ENCODE assay signal across 10 cellular contexts in the genomic region with DNA sequence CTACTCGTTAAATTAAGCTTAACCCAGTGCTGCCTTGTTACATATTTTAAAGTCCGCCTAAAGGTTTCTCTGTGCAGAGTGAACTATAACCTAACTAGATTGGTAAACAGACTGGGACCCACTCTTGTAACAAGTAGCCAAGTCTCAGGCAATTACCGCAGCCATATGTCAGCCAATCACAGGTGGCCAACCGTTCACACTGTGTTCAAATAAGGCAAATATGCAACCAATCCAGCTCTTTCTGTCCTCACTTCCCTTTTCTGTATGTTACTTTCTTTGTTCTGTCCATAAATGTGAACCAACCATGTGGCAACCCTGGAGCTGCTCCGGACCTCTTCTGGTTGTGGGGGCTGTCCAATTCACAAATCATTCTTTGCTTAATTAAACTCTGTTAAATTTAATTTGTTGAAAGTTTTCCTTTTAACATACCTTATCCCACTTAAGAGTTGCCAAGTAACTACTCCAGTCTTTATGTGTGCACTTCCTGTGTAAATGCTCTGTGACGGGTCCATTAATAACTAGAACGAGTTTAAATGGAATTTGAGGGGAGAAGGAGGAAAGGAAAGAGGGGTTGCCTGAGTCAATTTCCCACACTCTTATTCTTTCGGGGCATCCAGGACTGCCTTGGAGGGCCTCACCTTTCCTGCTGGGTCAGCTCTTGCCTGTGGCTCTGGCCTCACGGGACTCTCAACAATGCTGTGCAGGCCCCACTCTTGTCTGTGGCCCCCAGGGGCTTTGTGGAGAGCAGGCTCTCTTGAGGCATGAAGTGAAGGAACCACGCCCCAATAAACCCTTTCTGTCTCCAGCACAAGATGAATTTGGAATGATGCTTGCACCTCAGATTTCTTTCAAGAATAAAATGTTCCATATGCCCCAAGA. TPM values are rescaled to one million over a fixed set of nuclear protein-coding genes. Genes with fewer than 3 reads are reported as not detected.
DNase-seq lines count a peak whose midpoint lies in the region; ATAC-seq and TF ChIP-seq lines count a peak whose summit lies in the region.
"Had no signal": no experiment of that assay in that cellular context is flagged by ENCODE, and none has a peak within 500 bp of the region (broad histone marks: within the 10 kb centered on the region; RNA-seq: fewer than 3 reads in every experiment).

No MANE protein-coding gene starts in this region.

- intact Hi-C loops in activated B cell treated with CpG ODN at 0.5 μM for 24 hours (cut with micrococcal nuclease): loop anchor here (1.0 to 10.0 kb wide), 4 partner anchors 17 to 593 kb away; partner anchors contain the start of genes MREG and SMARCAL1

- H3K4me1 Mint-ChIP-seq in activated B cell treated with CpG ODN at 0.5 μM for 24 hours: peaks cover 46% of the 10 kb centered on the region
- H3K4me1 Mint-ChIP-seq in chondrocyte (ENCODE audit: low read depth): peaks cover 45% of the 10 kb centered on the region

- POLR2A ChIA-PET in activated B cell treated with CpG ODN at 0.5 μM for 24 hours (lab: Charles Lee): interaction anchor here (0.8 to 2.6 kb wide), 8 partner anchors 9 to 378 kb away, joined by 3 to 15 read pairs (median 4); partner anchors contain the start of gene SMARCAL1

- H3K27ac Mint-ChIP-seq in activated B cell treated with CpG ODN at 0.5 μM for 24 hours: peak overlapping the region; percentile 91
- H3K27ac Mint-ChIP-seq in chondrocyte (ENCODE audit: unreplicated experiment): no peak overlapping the region
- H3K27ac Mint-ChIP-seq: activated T-helper 17 cell treated with anti-CD3 and anti-CD28 coated beads, Interleukin-2, amount 50 U/mL, for 72 hours; CD8-positive, alpha-beta memory T cell had no signal

- H3K4me3 Mint-ChIP-seq in activated B cell treated with CpG ODN at 0.5 μM for 24 hours (peak overlapping the region; percentile 56), chondrocyte (ENCODE audit: unreplicated experiment) (no peak overlapping the region)
- H3K4me3 Mint-ChIP-seq: activated T-helper 17 cell treated with anti-CD3 and anti-CD28 coated beads, Interleukin-2, amount 50 U/mL, for 72 hours; CD8-positive, alpha-beta memory T cell had no signal

- ATAC-seq in GM19455 (IDR thresholded peaks at IDR 0.05; ENCODE audit: unreplicated experiment) (peak; percentile 89), HG03280 (IDR thresholded peaks at IDR 0.05; ENCODE audit: unreplicated experiment) (peak; percentile 60), activated B cell treated with CpG ODN at 0.5 μM for 24 hours (ENCODE audit: low read depth) (peak; percentile 93)

- CTCF ChIA-PET in activated B cell treated with CpG ODN at 0.5 μM for 24 hours (lab: Charles Lee): interaction anchor here (1.2 kb wide), 1 partner anchor 269 kb away, joined by 4 read pairs; no protein-coding TSS in a partner anchor

- TF ChIP-seq CTCF in activated B cell treated with CpG ODN at 0.5 μM for 24 hours (IDR thresholded peaks at IDR 0.05) (no peak), chondrocyte (IDR thresholded peaks at IDR 0.05) (no peak)

- H3K36me3 Mint-ChIP-seq in activated B cell treated with CpG ODN at 0.5 μM for 24 hours (ENCODE audit: low read depth): no peaks in the 10 kb centered on the region
- no peaks in the 10 kb centered on the region for H3K36me3 Mint-ChIP-seq in chondrocyte (ENCODE audit: low read depth)
- H3K36me3 Mint-ChIP-seq: CD8-positive, alpha-beta memory T cell had no signal

- no peaks in the 10 kb centered on the region for H3K9me3 Mint-ChIP-seq in activated B cell treated with CpG ODN at 0.5 μM for 24 hours
- H3K9me3 Mint-ChIP-seq in chondrocyte (ENCODE audit: low read depth): no peaks in the 10 kb centered on the region
- H3K9me3 Mint-ChIP-seq: activated T-helper 17 cell treated with anti-CD3 and anti-CD28 coated beads, Interleukin-2, amount 50 U/mL, for 72 hours; CD8-positive, alpha-beta memory T cell had no signal

- H3K27me3 Mint-ChIP-seq in activated B cell treated with CpG ODN at 0.5 μM for 24 hours (no peaks in the 10 kb centered on the region), chondrocyte (ENCODE audit: low read depth) (no peaks in the 10 kb centered on the region)
- H3K27me3 Mint-ChIP-seq: activated T-helper 17 cell treated with anti-CD3 and anti-CD28 coated beads, Interleukin-2, amount 50 U/mL, for 72 hours; CD8-positive, alpha-beta memory T cell had no signal

- DNase-seq in DMS79 (lab: John Stamatoyannopoulos, UW): peak; percentile 90
- DNase-seq in activated B cell treated with CpG ODN at 0.5 μM for 24 hours: peak; percentile 48
- DNase-seq in NCI-H2107 treated with DMSO at 0.1 percent for 48 hours (lab: John Stamatoyannopoulos, UW; ENCODE audit: unreplicated experiment): no peak
- DNase-seq in chondrocyte (ENCODE audit: low spot score): no peak
- DNase-seq in NCI-H82 (lab: John Stamatoyannopoulos, UW): no peak
- DNase-seq in T-helper 2 cell: no peak
- DNase-seq: CD8-positive, alpha-beta memory T cell had no signal

RNA-seq across cellular contexts. Expression of gene RPL37A, which starts 6.6 kb away (rescaled TPM):
- total RNA-seq in activated B cell treated with CpG ODN at 0.5 μM for 24 hours: 4,501 and 5,377 TPM in 2 replicates
- total RNA-seq in chondrocyte: 2,015 to 2,317 TPM (median 2,049 TPM) in 3 replicates

Comparison
In these comparisons a context has a peak if more than half of its experiments do, and no peak if none do; other contexts are left out.
1. DNase-seq: peak in DMS79 (single experiment) and activated B cell treated with CpG ODN at 0.5 μM for 24 hours (single experiment); none in NCI-H2107 treated with DMSO at 0.1 percent for 48 hours (single experiment), chondrocyte (single experiment), NCI-H82 (single experiment) and T-helper 2 cell (0 of 5).
2. Peak in every context shown above with its lines, with median percentiles within 50 percentile points of each other: ATAC-seq.